Comparison of ENCODE assay signal across 1 cellular context in genomic region chr2:199850718-199851498, GRCh38.
A peak's percentile ranks its signal among the peaks of the same experiment; 100 is the strongest.
TF ChIP-seq lines count a peak whose summit lies in the region.

Gene FTCDNL1 (minus strand): TSS chr2:199851192. CDS start chr2:199848962, 2,230 bp downstream.

TF ChIP-seq in K562, 482 proteins besides CTCF, POLR2A, EP300 and RAD21 (continued from another document and continues in another):
- peak; percentile 40; the same call in 1 of the 2 replicates for TF ChIP-seq TFAP4 (CRISPR knock-in tag; IDR thresholded peaks at IDR 0.05; ENCODE audit: borderline replicate concordance)
- TF ChIP-seq ZBED1 (IDR thresholded peaks at IDR 0.05), result no peak
- no peak for TF ChIP-seq ARID3A (IDR thresholded peaks at IDR 0.05; ENCODE audit: borderline replicate concordance, low read depth, low read length)
- TF ChIP-seq ZMIZ1 (IDR thresholded peaks at IDR 0.05; ENCODE audit: low read depth in 2 of 2, low read length in 2 of 2), result no peak
- peak; percentile 48 to 74 for TF ChIP-seq MNT (conservative IDR thresholded peaks at IDR 0.05)
- TF ChIP-seq TCF3 (CRISPR knock-in tag; IDR thresholded peaks at IDR 0.05), result no peak
- no peak for TF ChIP-seq THRB (CRISPR knock-in tag; conservative IDR thresholded peaks at IDR 0.05)
- TF ChIP-seq GTF3C2 (IDR thresholded peaks at IDR 0.05; ENCODE audit: borderline replicate concordance, extremely low read depth, insufficient read length), result no peak
- TF ChIP-seq MBD1 (CRISPR knock-in tag; IDR thresholded peaks at IDR 0.05), result no peak
- TF ChIP-seq CEBPG (CRISPR knock-in tag; IDR thresholded peaks at IDR 0.05), result no peak
- TF ChIP-seq CEBPG (tag; conservative IDR thresholded peaks at IDR 0.05 in 1 of 2, IDR thresholded peaks at IDR 0.05 in 1 of 2), result no peak
- TF ChIP-seq PTTG1 (tag; IDR thresholded peaks at IDR 0.05; ENCODE audit: low read depth), result no peak
- no peak for TF ChIP-seq ZNF444 (CRISPR knock-in tag; IDR thresholded peaks at IDR 0.05)
- no peak for TF ChIP-seq TEAD1 (CRISPR knock-in tag; IDR thresholded peaks at IDR 0.05)
- TF ChIP-seq VEZF1 (CRISPR knock-in tag; IDR thresholded peaks at IDR 0.05), result peak; percentile 59
- TF ChIP-seq CHD4 (IDR thresholded peaks at IDR 0.05; ENCODE audit: insufficient read depth, insufficient replicate concordance, low read depth, low read length, poor library complexity, severe bottlenecking), result no peak
- no peak for TF ChIP-seq HDAC8 (tag; IDR thresholded peaks at IDR 0.05)
- no peak for TF ChIP-seq SFPQ (IDR thresholded peaks at IDR 0.05; ENCODE audit: low read depth, low read length)
- no peak for TF ChIP-seq RNF2 (IDR thresholded peaks at IDR 0.05)
- no peak for TF ChIP-seq ARHGAP35 (IDR thresholded peaks at IDR 0.05; ENCODE audit: partially characterized antibody)
- TF ChIP-seq CCAR2 (IDR thresholded peaks at IDR 0.05; ENCODE audit: low read depth, low read length), result no peak
- no peak for TF ChIP-seq ZBTB8A (IDR thresholded peaks at IDR 0.05; ENCODE audit: partially characterized antibody)
- no peak for TF ChIP-seq ZNF24 (IDR thresholded peaks at IDR 0.05)
- no peak for TF ChIP-seq ZNF143 (CRISPR knock-in tag; IDR thresholded peaks at IDR 0.05)
- TF ChIP-seq NFXL1 (CRISPR knock-in tag; IDR thresholded peaks at IDR 0.05), result no peak
- TF ChIP-seq RAD51 (IDR thresholded peaks at IDR 0.05; ENCODE audit: borderline replicate concordance, low read depth), result peak; percentile 44; the same call in 1 of the 2 replicates
- no peak for TF ChIP-seq MAFG (tag; conservative IDR thresholded peaks at IDR 0.05)
- TF ChIP-seq ID3 (CRISPR knock-in tag; IDR thresholded peaks at IDR 0.05), result no peak
- no peak for TF ChIP-seq ID3 (tag; IDR thresholded peaks at IDR 0.05)
- no peak for TF ChIP-seq ATF3 (IDR thresholded peaks at IDR 0.05)
- no peak for TF ChIP-seq ATF3 (CRISPR knock-in tag; conservative IDR thresholded peaks at IDR 0.05)
- no peak for TF ChIP-seq FOXK2 (conservative IDR thresholded peaks at IDR 0.05 in 1 of 2, IDR thresholded peaks at IDR 0.05 in 1 of 2; ENCODE audit: low read depth in 2 of 2)
